14 cellular contexts compared by ENCODE assay signal in the genomic region with DNA sequence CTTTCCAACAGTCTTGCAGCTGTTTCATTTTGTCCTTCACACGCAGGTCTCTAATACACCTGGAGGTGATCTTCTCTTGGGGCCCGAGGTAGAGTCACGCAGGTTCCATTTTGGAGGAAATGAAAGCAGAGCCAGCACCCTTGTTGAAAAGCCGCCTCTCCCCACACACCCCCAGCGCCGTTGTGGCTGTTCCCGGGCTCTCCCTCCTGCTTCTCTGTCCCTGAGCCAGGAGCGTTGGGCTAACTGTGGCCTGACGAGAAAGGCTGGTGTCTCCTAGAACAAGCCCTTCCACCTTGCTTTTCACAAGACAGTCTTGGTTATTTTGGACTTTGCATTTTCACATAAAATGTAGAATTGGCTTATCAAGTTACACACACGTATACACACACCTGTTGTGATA.
"Had no signal": no experiment of that assay in that cellular context is flagged by ENCODE, and none has a peak within 500 bp of the region (broad histone marks: within the 10 kb centered on the region; RNA-seq: fewer than 3 reads in every experiment).

No MANE protein-coding gene starts in this region.

- H3K4me3 ChIP-seq: cardiac muscle cell, psoas muscle, right lobe of liver, SK-N-MC, thyroid gland, vagina had no signal

- H3K36me3 ChIP-seq: cardiac muscle cell, right lobe of liver, vagina had no signal

- H3K4me1 ChIP-seq: right lobe of liver had no signal

- H3K9me3 ChIP-seq: psoas muscle, right lobe of liver, thyroid gland, vagina had no signal

- ATAC-seq: left ventricle myocardium superior; psoas muscle; right lobe of liver; stimulated activated effector memory CD8-positive, alpha-beta T cell treated with anti-CD3 and anti-CD28 coated beads, Interleukin-12 subunit alpha, Interleukin-12 subunit beta, amount 100 ng/mL, for 72 hours had no signal

- DNase-seq: activated CD4-positive, alpha-beta T cell treated with anti-CD3 and anti-CD28 coated beads for 48 hours; activated naive CD4-positive, alpha-beta T cell treated with anti-CD3 and anti-CD28 coated beads, Interleukin-2, amount 50 U/mL, for 16 hours; left ventricle myocardium superior; mesenchymal stem cell; occipital lobe; stimulated activated CD4-positive, alpha-beta T cell treated with anti-CD3 and anti-CD28 coated beads, Interleukin-1b, Interleukin-23, amount 100 ng/mL, for 48 hours; thyroid gland had no signal

- H3K27ac ChIP-seq: cardiac muscle cell, psoas muscle, right lobe of liver, SK-N-MC, thyroid gland, vagina, VCaP had no signal

- H3K27me3 ChIP-seq: cardiac muscle cell, right lobe of liver, thyroid gland, vagina had no signal
